ENCODE assay signal across 1 cellular context in the genomic region with DNA sequence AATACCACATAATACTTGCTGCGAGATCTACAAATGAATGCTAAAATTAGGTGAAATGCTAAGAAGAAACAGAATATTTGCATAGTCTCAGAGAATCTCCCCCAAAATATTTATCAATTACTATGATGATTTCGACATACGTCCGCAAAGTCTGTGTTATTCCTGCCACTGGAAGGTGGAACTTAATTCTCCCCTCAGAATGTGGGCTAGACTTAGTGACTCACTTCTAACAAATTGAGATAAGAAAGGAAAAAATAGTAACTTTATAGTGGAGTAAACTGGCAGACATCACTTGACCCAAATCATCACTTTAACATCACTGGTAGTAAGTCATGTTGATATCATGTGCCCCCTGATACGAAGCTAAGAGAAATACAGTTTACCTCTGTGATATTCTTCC.
TF ChIP-seq lines count a peak whose summit lies in the region.

No MANE protein-coding gene starts in this region.

TF ChIP-seq in IMR-90, 13 proteins besides CTCF, POLR2A, EP300 and RAD21 (continued from another document):
- TF ChIP-seq, protein P1, sequence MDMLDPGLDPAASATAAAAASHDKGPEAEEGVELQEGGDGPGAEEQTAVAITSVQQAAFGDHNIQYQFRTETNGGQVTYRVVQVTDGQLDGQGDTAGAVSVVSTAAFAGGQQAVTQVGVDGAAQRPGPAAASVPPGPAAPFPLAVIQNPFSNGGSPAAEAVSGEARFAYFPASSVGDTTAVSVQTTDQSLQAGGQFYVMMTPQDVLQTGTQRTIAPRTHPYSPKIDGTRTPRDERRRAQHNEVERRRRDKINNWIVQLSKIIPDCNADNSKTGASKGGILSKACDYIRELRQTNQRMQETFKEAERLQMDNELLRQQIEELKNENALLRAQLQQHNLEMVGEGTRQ (IDR thresholded peaks at IDR 0.05; ENCODE audit: low read depth, low read length), result peak; percentile 45
- TF ChIP-seq MAFK (IDR thresholded peaks at IDR 0.05; ENCODE audit: low read depth, low read length) (no peak), CHD1 (IDR thresholded peaks at IDR 0.05; ENCODE audit: low read depth, low read length) (no peak)
